Comparison of ENCODE assay signal across 8 cellular contexts in the genomic region with DNA sequence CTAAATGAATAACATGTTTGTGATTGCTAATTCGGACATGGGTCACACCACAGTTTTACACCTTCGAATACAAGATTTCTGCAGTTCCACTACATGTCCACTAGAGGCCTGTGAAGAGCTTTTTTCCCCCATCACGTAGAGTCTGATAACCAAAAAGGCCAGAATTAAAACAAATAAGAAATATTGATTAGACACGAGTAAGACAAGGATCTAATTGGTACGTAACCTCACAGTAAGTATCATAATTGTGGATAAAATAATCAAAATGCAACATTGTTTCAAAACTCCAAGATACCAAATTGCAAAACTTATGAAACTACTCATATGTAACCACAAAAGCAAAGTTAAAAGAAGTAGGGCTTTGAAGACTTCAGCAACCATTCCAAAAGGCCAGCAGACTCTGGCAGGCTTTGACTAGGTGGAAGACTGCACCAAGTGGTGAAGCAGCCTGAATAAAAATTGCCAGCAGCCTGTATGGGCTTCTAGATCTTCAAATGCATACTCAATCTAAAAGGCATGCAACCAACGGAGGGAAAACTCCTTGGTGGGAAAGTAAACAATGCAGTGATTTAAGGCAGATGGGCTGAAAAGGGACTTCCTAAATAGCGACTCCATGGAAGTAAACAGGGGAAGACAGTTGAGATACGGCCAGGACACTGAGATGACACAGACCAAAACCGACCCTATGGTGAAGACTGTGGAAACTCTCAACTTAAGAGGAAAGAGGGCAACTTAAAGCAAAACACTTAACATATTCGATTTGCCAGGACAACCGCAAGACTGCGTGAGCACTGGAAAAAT. TPM values are rescaled to one million over a fixed set of nuclear protein-coding genes. Genes with fewer than 3 reads are reported as not detected.
DNase-seq lines count a peak whose midpoint lies in the region; ATAC-seq, FAIRE-seq and TF ChIP-seq lines count a peak whose summit lies in the region.

No MANE protein-coding gene starts in this region.

- peak; percentile 94 for TF ChIP-seq CTCF in CD8-positive, alpha-beta T cell (IDR thresholded peaks at IDR 0.05)
- TF ChIP-seq CTCF in mucosa of descending colon (IDR thresholded peaks at IDR 0.05) = peak; percentile 87

- no peak overlapping the region for H3K27ac ChIP-seq in CD8-positive, alpha-beta T cell (ENCODE audit: low read depth, low read length)
- H3K27ac ChIP-seq in HUES64 (ENCODE audit: low read depth, low read length) = peak overlapping the region; percentile 5; the same call in 1 of the 2 replicates

- peaks cover 7% of the 10 kb centered on the region for H3K27me3 Mint-ChIP-seq in CD8-positive, alpha-beta T cell (ENCODE audit: low read depth)

- H3K9me3 ChIP-seq in CD8-positive, alpha-beta T cell (ENCODE audit: low read length) = no peaks in the 10 kb centered on the region
- H3K9me3 ChIP-seq in HUES64 (ENCODE audit: insufficient read depth, low read depth, low read length) (0 out of 2 replicates have a peak, but pooled peaks cover 4% of the 10 kb centered on the region), mucosa of descending colon (peaks cover 10% of the 10 kb centered on the region)

- POLR2A ChIA-PET in CD8-positive, alpha-beta T cell (lab: Charles Lee) = interaction anchor here (1.5 kb wide), 1 partner anchor 495 kb away, joined by 4 read pairs; no protein-coding TSS in a partner anchor

- DNase-seq in CD8-positive, alpha-beta T cell = no peak
- DNase-seq in RPMI8226 (peak; percentile 13), mucosa of descending colon (no peak)
- DNase-seq in NK-92 treated with Interleukin-12 subunit alpha and Interleukin-12 subunit beta, amount 100 ng/mL, for 24 hours (lab: John Stamatoyannopoulos, UW) = no peak

- no peak overlapping the region for H3K4me3 Mint-ChIP-seq in CD8-positive, alpha-beta T cell

- H3K36me3 Mint-ChIP-seq in CD8-positive, alpha-beta T cell = no peaks in the 10 kb centered on the region

- H3K9ac ChIP-seq in HUES64 (ENCODE audit: low read depth, low read length) = no peak overlapping the region

- peaks cover 2% of the 10 kb centered on the region for H3K9me3 Mint-ChIP-seq in CD8-positive, alpha-beta T cell

- H3K27ac Mint-ChIP-seq in CD8-positive, alpha-beta T cell = no peak overlapping the region

- FAIRE-seq in endometrium (lab: Jason Lieb, UNC) = peak; percentile 51

- intact Hi-C loops in CD8-positive, alpha-beta T cell (cut with DNase I, micrococcal nuclease) = loop anchor here (1.0 to 5.0 kb wide), 3 partner anchors 313 to 1933 kb away; no protein-coding TSS in a partner anchor
- intact Hi-C loops in mucosa of descending colon (cut with DNase I, micrococcal nuclease) = loop anchor here in 1 of 2 donors (5.0 kb wide), 1 partner anchor 213 kb away; no protein-coding TSS in a partner anchor

- no peaks in the 10 kb centered on the region for H3K36me3 ChIP-seq in CD8-positive, alpha-beta T cell (ENCODE audit: insufficient read depth, low read length)
- H3K36me3 ChIP-seq in HUES64 (ENCODE audit: insufficient read depth, low read length) (no peaks in the 10 kb centered on the region), mucosa of descending colon (ENCODE audit: low read depth) (no peaks in the 10 kb centered on the region)

- peaks cover 3% of the 10 kb centered on the region for H3K4me1 Mint-ChIP-seq in CD8-positive, alpha-beta T cell (ENCODE audit: low read depth)

- H3K4me3 ChIP-seq in CD8-positive, alpha-beta T cell (ENCODE audit: low read depth, low read length) = no peak overlapping the region
- H3K4me3 ChIP-seq in HUES64 (ENCODE audit: low read length) (no peak overlapping the region), mucosa of descending colon (no peak overlapping the region)

- peak; percentile 72 for ATAC-seq in CD8-positive, alpha-beta T cell
- peak; percentile 78 for ATAC-seq in GM18907 (IDR thresholded peaks at IDR 0.05; ENCODE audit: unreplicated experiment)
- ATAC-seq in mucosa of descending colon = peak; percentile 82
- no peak for ATAC-seq in GM18873 (IDR thresholded peaks at IDR 0.05; ENCODE audit: low FRiP score, unreplicated experiment)

- H3K27me3 ChIP-seq in CD8-positive, alpha-beta T cell (ENCODE audit: insufficient read depth, low read length) = no peaks in the 10 kb centered on the region
- H3K27me3 ChIP-seq in HUES64 (ENCODE audit: insufficient read depth, low read length) = no peaks in the 10 kb centered on the region

- WGBS in HUES64 = 59% methylated on average over 10 of the region's 12 CpGs

- CTCF ChIA-PET in CD8-positive, alpha-beta T cell (lab: Charles Lee) = interaction anchor here (0.7 to 5.8 kb wide), 11 partner anchors 8 to 1299 kb away, joined by 3 to 47 read pairs (median 3); no protein-coding TSS in a partner anchor

- no peaks in the 10 kb centered on the region for H3K4me1 ChIP-seq in CD8-positive, alpha-beta T cell (ENCODE audit: insufficient read depth, low read length)
- peaks cover 30% of the 10 kb centered on the region for H3K4me1 ChIP-seq in HUES64 (ENCODE audit: insufficient read depth, low read length)
- peaks cover 13% of the 10 kb centered on the region for H3K4me1 ChIP-seq in mucosa of descending colon (ENCODE audit: low read depth)

RNA-seq across cellular contexts. Expression of a gene that starts 56.7 kb away (rescaled TPM):
- not detected for total RNA-seq in CD8-positive, alpha-beta T cell
- 0.95 TPM for polyA plus RNA-seq in HUES64 (2013, experiment 1 of 2)
- 1.5 TPM for polyA plus RNA-seq in HUES64 (2013, experiment 2 of 2)
- total RNA-seq in mucosa of descending colon = 10 to 100 TPM; 34.5 to 92.4 (median 35.2) TPM

Comparison
In these comparisons a context has a peak if more than half of its experiments do, and no peak if none do; other contexts are left out.
1. RNA of a gene that starts 56.7 kb away (total RNA-seq): 34.5 to 92.4 TPM in mucosa of descending colon; not detected in CD8-positive, alpha-beta T cell; every median in the first group is over 10 times any median in the second.